In genomic region chr7:74585844-74586243, GRCh38 we compare ENCODE assay signal across 28 cellular contexts.
DNase-seq lines count a peak whose midpoint lies in the region; ATAC-seq and TF ChIP-seq lines count a peak whose summit lies in the region.
"Had no signal": no experiment of that assay in that cellular context is flagged by ENCODE, and none has a peak within 500 bp of the region (broad histone marks: within the 10 kb centered on the region; RNA-seq: fewer than 3 reads in every experiment).

No MANE protein-coding gene starts in this region.

- H3K36me3 ChIP-seq in thyroid gland, result no peaks in the 10 kb centered on the region
- H3K36me3 ChIP-seq: thoracic aorta had no signal

- peak overlapping the region; percentile 89 to 95 (median 91) for H3K27ac ChIP-seq in thyroid gland
- H3K27ac ChIP-seq: 22Rv1, SJCRH30 had no signal

- no peak for DNase-seq in activated naive CD4-positive, alpha-beta T cell treated with anti-CD3 and anti-CD28 coated beads, Interleukin-2, amount 50 U/mL, for 72 hours (ENCODE audit: low spot score in 2 of 2)
- DNase-seq in activated naive CD4-positive, alpha-beta T cell treated with anti-CD3 and anti-CD28 coated beads, Interleukin-2, amount 50 U/mL, for 16 hours, result no peak
- DNase-seq in endothelial cell (ENCODE audit: low spot score) (no peak), neural crest cell (ENCODE audit: low read depth, low spot score) (no peak), thyroid gland (no peak), NCI-H2171 (lab: John Stamatoyannopoulos, UW) (no peak), foreskin fibroblast (no peak)
- DNase-seq: activated CD4-positive, alpha-beta T cell treated with anti-CD3 and anti-CD28 coated beads, Interleukin-2, amount 50 U/mL, for 48 hours; activated CD8-positive, alpha-beta memory T cell treated with anti-CD3 and anti-CD28 coated beads, Interleukin-2, amount 50 U/mL, for 4 hours; anterior cingulate cortex; CD4-positive, alpha-beta T cell; KBM-7; left ventricle myocardium superior; mucosa of descending colon; NCI-H1105; NCI-H2029 treated with DMSO at 0.1 percent for 48 hours; NCI-H226; NCI-H69; SJCRH30; stimulated activated CD4-positive, alpha-beta T cell treated with anti-CD3 and anti-CD28 coated beads, Interleukin-15, amount 100 ng/mL, for 24 hours; stimulated activated naive CD4-positive, alpha-beta T cell treated with Interleukin-2 at 50 U/mL for 16 hours; T-cell had no signal

- H3K27ac Mint-ChIP-seq in activated naive CD4-positive, alpha-beta T cell treated with anti-CD3 and anti-CD28 coated beads, Interleukin-2, amount 50 U/mL, for 72 hours, result peak overlapping the region; percentile 3 to 50
- H3K27ac Mint-ChIP-seq in endothelial cell (ENCODE audit: unreplicated experiment) (peak overlapping the region; percentile 57), neural crest cell (ENCODE audit: unreplicated experiment) (peak overlapping the region; percentile 62)
- H3K27ac Mint-ChIP-seq: activated naive CD8-positive, alpha-beta T cell; CD4-positive, alpha-beta T cell; natural killer cell treated with Interleukin-12 subunit alpha and Interleukin-12 subunit beta and Interleukin-15 and Interleukin-18, amount 100 ng/mL, for 72 hours; T-cell had no signal

- H3K9me3 ChIP-seq in thyroid gland, result no peaks in the 10 kb centered on the region
- H3K9me3 ChIP-seq: mucosa of descending colon, SJCRH30, thoracic aorta had no signal

- no peaks in the 10 kb centered on the region for H3K9me3 Mint-ChIP-seq in activated naive CD4-positive, alpha-beta T cell treated with anti-CD3 and anti-CD28 coated beads, Interleukin-2, amount 50 U/mL, for 72 hours
- no peaks in the 10 kb centered on the region for H3K9me3 Mint-ChIP-seq in endothelial cell (ENCODE audit: unreplicated experiment)
- no peaks in the 10 kb centered on the region for H3K9me3 Mint-ChIP-seq in neural crest cell
- H3K9me3 Mint-ChIP-seq: CD4-positive, alpha-beta T cell; natural killer cell treated with Interleukin-12 subunit alpha and Interleukin-12 subunit beta and Interleukin-15 and Interleukin-18, amount 100 ng/mL, for 72 hours; T-cell had no signal

- H3K36me3 Mint-ChIP-seq in activated naive CD4-positive, alpha-beta T cell treated with anti-CD3 and anti-CD28 coated beads, Interleukin-2, amount 50 U/mL, for 72 hours, result no peaks in the 10 kb centered on the region
- no peaks in the 10 kb centered on the region for H3K36me3 Mint-ChIP-seq in endothelial cell (ENCODE audit: low read depth, unreplicated experiment)
- peaks cover 2% of the 10 kb centered on the region for H3K36me3 Mint-ChIP-seq in neural crest cell (ENCODE audit: low read depth)
- H3K36me3 Mint-ChIP-seq: activated naive CD8-positive, alpha-beta T cell; natural killer cell treated with Interleukin-12 subunit alpha and Interleukin-12 subunit beta and Interleukin-15 and Interleukin-18, amount 100 ng/mL, for 72 hours; T-cell had no signal

- peaks cover 44 to 57% of the 10 kb centered on the region in 2 donors for H3K4me1 ChIP-seq in thyroid gland
- H3K4me1 ChIP-seq: SJCRH30 had no signal

- no peak for ATAC-seq in activated naive CD4-positive, alpha-beta T cell treated with anti-CD3 and anti-CD28 coated beads, Interleukin-2, amount 50 U/mL, for 72 hours
- no peak for ATAC-seq in GM21526 (IDR thresholded peaks at IDR 0.05; ENCODE audit: low FRiP score, unreplicated experiment)
- ATAC-seq: activated CD4-positive, CD25-positive, alpha-beta regulatory T cell treated with anti-CD3 and anti-CD28 coated beads, Interleukin-2, amount 50 U/mL, for 24 hours; mucosa of descending colon; natural killer cell treated with Interleukin-12 subunit alpha and Interleukin-12 subunit beta and Interleukin-15 and Interleukin-18, amount 100 ng/mL, for 72 hours; T-cell had no signal

- no peak overlapping the region for H3K4me3 ChIP-seq in thyroid gland (replicated peaks in 1 of 3)
- H3K4me3 ChIP-seq in foreskin fibroblast (ENCODE audit: low read depth in 1 of 2, low read length in 2 of 2), result no peak overlapping the region
- H3K4me3 ChIP-seq: mucosa of descending colon, SJCRH30, thoracic aorta had no signal

- H3K4me1 Mint-ChIP-seq in endothelial cell (ENCODE audit: unreplicated experiment), result peaks cover 22% of the 10 kb centered on the region
- peaks cover 18% of the 10 kb centered on the region for H3K4me1 Mint-ChIP-seq in neural crest cell
- H3K4me1 Mint-ChIP-seq: T-cell had no signal

- no peak for TF ChIP-seq CTCF in endothelial cell (IDR thresholded peaks at IDR 0.05; ENCODE audit: unreplicated experiment)
- TF ChIP-seq CTCF in neural crest cell (conservative IDR thresholded peaks at IDR 0.05), result no peak
- no peak for TF ChIP-seq CTCF in thyroid gland (IDR thresholded peaks at IDR 0.05)
- TF ChIP-seq CTCF in foreskin fibroblast (IDR thresholded peaks at IDR 0.05; ENCODE audit: low read depth, low read length), result no peak

- H3K27me3 ChIP-seq in thyroid gland, result no peaks in the 10 kb centered on the region
- H3K27me3 ChIP-seq: SJCRH30 had no signal

- peaks cover 2% of the 10 kb centered on the region for H3K27me3 Mint-ChIP-seq in endothelial cell (ENCODE audit: unreplicated experiment)
- no peaks in the 10 kb centered on the region for H3K27me3 Mint-ChIP-seq in neural crest cell (ENCODE audit: low read depth)
- H3K27me3 Mint-ChIP-seq: activated naive CD8-positive, alpha-beta T cell; CD4-positive, alpha-beta T cell; natural killer cell treated with Interleukin-12 subunit alpha and Interleukin-12 subunit beta and Interleukin-15 and Interleukin-18, amount 100 ng/mL, for 72 hours; T-cell had no signal

- H3K4me3 Mint-ChIP-seq in endothelial cell (ENCODE audit: unreplicated experiment) (no peak overlapping the region), neural crest cell (no peak overlapping the region)
- H3K4me3 Mint-ChIP-seq: activated naive CD8-positive, alpha-beta T cell; CD4-positive, alpha-beta T cell; natural killer cell treated with Interleukin-12 subunit alpha and Interleukin-12 subunit beta and Interleukin-15 and Interleukin-18, amount 100 ng/mL, for 72 hours; T-cell had no signal

- intact Hi-C loops in thyroid gland (cut with DNase I), result loop anchor here (5.0 kb wide), 1 partner anchor 36 kb away; no protein-coding TSS in a partner anchor

- no peak for TF ChIP-seq POLR2A in thyroid gland (IDR thresholded peaks at IDR 0.05)
